Comparison of ENCODE assay signal across 7 cellular contexts in the genomic region with DNA sequence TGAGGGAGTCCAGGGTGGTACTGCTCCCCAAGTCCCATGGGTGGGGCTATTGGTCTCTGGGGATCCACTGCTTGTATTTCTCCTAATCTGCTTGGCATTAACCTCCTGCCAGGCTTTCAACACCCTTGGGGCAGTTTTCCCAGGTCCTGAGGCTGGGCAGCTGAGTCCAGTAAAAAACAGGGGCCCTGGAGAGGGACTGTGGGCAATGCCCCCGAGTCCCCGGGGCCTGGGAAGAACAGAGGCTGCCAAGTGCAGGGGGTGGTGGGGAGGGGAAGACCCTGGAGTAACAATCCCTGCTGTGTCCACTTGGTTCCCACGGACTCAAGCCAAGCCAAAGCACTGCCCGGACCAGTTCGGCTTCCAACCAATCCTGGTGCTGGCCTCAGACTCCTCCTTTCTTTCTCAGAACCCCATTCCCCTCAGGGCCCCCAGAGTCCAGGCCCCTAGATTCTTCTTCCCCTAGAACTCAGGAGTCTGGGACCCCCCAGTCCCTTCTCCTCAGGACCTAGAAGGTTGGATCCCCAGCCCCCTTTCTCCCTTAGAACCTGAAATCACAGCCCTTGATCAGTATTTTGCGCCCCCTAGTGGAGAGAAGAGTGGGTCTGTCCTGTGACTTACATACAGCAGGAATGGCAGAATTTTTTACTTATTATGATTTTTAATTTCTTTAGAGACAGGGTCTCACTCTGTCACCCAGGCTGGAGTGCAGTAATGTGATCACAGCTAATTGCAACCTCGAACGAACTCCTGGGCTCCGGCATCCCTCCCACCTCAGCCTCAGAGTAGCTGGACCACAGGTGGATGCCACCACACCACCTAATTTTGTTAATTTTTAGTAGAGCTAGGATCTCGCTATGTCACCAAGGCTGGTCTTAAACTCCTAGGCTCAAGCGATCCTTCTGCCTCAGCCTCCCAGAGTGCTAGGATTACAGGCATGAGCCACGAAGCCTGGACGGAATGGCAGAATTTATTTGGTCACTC. TPM values are rescaled to one million over a fixed set of nuclear protein-coding genes. Genes with fewer than 3 reads are reported as not detected.
A peak's percentile ranks its signal among the peaks of the same experiment; 100 is the strongest.
DNase-seq lines count a peak whose midpoint lies in the region; ATAC-seq and TF ChIP-seq lines count a peak whose summit lies in the region.

No MANE protein-coding gene starts in this region.

- DNase-seq in NCI-H128 (lab: John Stamatoyannopoulos, UW; ENCODE audit: unreplicated experiment): peak; percentile 71
- DNase-seq in T-helper 1 cell: peak; percentile 20 to 64 (median 51)
- peak; percentile 74 for DNase-seq in astrocyte of the cerebellum (ENCODE audit: low read depth)
- peak; percentile 85 for DNase-seq in iPS-NIHi11 (ENCODE audit: low spot score)
- peak; percentile 13 for DNase-seq in smooth muscle cell (lab: John Stamatoyannopoulos, UW; ENCODE audit: unreplicated experiment)

- H4K20me1 ChIP-seq in smooth muscle cell (ENCODE audit: low read depth): peaks cover 10% of the 10 kb centered on the region

- ATAC-seq in GM18517 (IDR thresholded peaks at IDR 0.05; ENCODE audit: unreplicated experiment): no peak

- H3K27me3 ChIP-seq in smooth muscle cell (ENCODE audit: low read depth): no peaks in the 10 kb centered on the region

- WGBS in smooth muscle cell (ENCODE audit: low lambda C conversion rate): 58% methylated on average over 13 of the region's 13 CpGs

- H3K9ac ChIP-seq in smooth muscle cell (ENCODE audit: low read depth): no peak overlapping the region

- H3F3A ChIP-seq in smooth muscle cell (ENCODE audit: low read depth): no peaks in the 10 kb centered on the region

- no peak overlapping the region for H2AFZ ChIP-seq in smooth muscle cell (ENCODE audit: low read depth)

- H3K27ac ChIP-seq in smooth muscle cell (ENCODE audit: low read depth): no peak overlapping the region

- H3K79me2 ChIP-seq in smooth muscle cell (ENCODE audit: low read depth): peaks cover 12% of the 10 kb centered on the region

- H3K4me2 ChIP-seq in smooth muscle cell: no peak overlapping the region

- in situ Hi-C loops in astrocyte of the cerebellum (cut with HindIII; ENCODE audit: low sequenced_read_pairs): loop anchor here (5.0 to 10.0 kb wide), 2 partner anchors 39 to 217 kb away; partner anchors contain the start of gene APOC1

- H3K9me3 ChIP-seq in smooth muscle cell (replicated peaks; ENCODE audit: low read depth): no peaks in the 10 kb centered on the region

- peaks cover 6% of the 10 kb centered on the region for H3K4me1 ChIP-seq in smooth muscle cell (ENCODE audit: low read depth)

- no peak overlapping the region for H3K4me3 ChIP-seq in astrocyte of the cerebellum (ENCODE audit: low read depth, low read length)
- no peak overlapping the region for H3K4me3 ChIP-seq in smooth muscle cell

- peak; percentile 74 for TF ChIP-seq CTCF in GM12873 (IDR thresholded peaks at IDR 0.05; ENCODE audit: insufficient read depth, low read depth, low read length, missing control alignments)
- peak; percentile 83 for TF ChIP-seq CTCF in astrocyte of the cerebellum (IDR thresholded peaks at IDR 0.05; ENCODE audit: low read depth, low read length, missing control alignments)
- peak; percentile 87 for TF ChIP-seq CTCF in smooth muscle cell (IDR thresholded peaks at IDR 0.05; ENCODE audit: borderline replicate concordance, insufficient read depth, poor library complexity, severe bottlenecking)

- H3K36me3 ChIP-seq in smooth muscle cell (ENCODE audit: low read depth): no peaks in the 10 kb centered on the region

RNA-seq across cellular contexts. Expression of gene CLPTM1, which starts 3.7 kb away (rescaled TPM):
- 30.7 and 41.9 TPM in 2 replicates for total RNA-seq in smooth muscle cell
- polyA plus RNA-seq in smooth muscle cell: 62.1 and 79.3 TPM in 2 replicates

RNA-seq across cellular contexts. Expression of gene APOC2, which starts 5.6 kb away (rescaled TPM):
- total RNA-seq in smooth muscle cell: 0.40 TPM in 1 of 2 replicates, not detected in the other
- polyA plus RNA-seq in smooth muscle cell: 0.29 and 0.61 TPM in 2 replicates

RNA-seq across cellular contexts. Expression of gene APOC4, which starts 9.4 kb away (rescaled TPM):
- not detected in 2 replicates for total RNA-seq in smooth muscle cell
- polyA plus RNA-seq in smooth muscle cell: not detected in 2 replicates

RNA-seq across cellular contexts. Expression of gene APOC1, which starts 37.1 kb away (rescaled TPM):
- 8.0 and 28.4 TPM in 2 replicates for total RNA-seq in smooth muscle cell
- 28.6 and 31.5 TPM in 2 replicates for polyA plus RNA-seq in smooth muscle cell

RNA-seq across cellular contexts. Expression of gene APOE, which starts 45.9 kb away (rescaled TPM):
- total RNA-seq in smooth muscle cell: 228 and 237 TPM in 2 replicates
- 329 and 458 TPM in 2 replicates for polyA plus RNA-seq in smooth muscle cell

Comparison
In these comparisons a context has a peak if more than half of its experiments do, and no peak if none do; other contexts are left out.
1. DNase-seq: peak in every context shown above with its lines; median percentile 85 in iPS-NIHi11; 74 in astrocyte of the cerebellum; 71 in NCI-H128; 51 in T-helper 1 cell; 13 in smooth muscle cell.